ENCODE assay signal across 8 cellular contexts in genomic region chr6:89375427-89375868, GRCh38. TPM values are rescaled to one million over a fixed set of nuclear protein-coding genes. Genes with fewer than 3 reads are reported as not detected.
A peak's percentile ranks its signal among the peaks of the same experiment; 100 is the strongest.
DNase-seq lines count a peak whose midpoint lies in the region; ATAC-seq and TF ChIP-seq lines count a peak whose summit lies in the region.

No MANE protein-coding gene starts in this region.

- DNase-seq in CD14-positive monocyte (ENCODE audit: low spot score) = peak; percentile 60
- DNase-seq in NCI-H2196 (lab: John Stamatoyannopoulos, UW; ENCODE audit: unreplicated experiment) = peak; percentile 86
- peak; percentile 41 for DNase-seq in activated CD4-positive, CD25-positive, alpha-beta regulatory T cell treated with anti-CD3 and anti-CD28 coated beads, Interleukin-2, amount 50 U/mL, for 72 hours
- DNase-seq in dermis blood vessel endothelial cell = peak; percentile 37
- peak; percentile 35 for DNase-seq in nephron progenitor cell
- no peak for DNase-seq in RWPE1 (ENCODE audit: low spot score)

- peak; percentile 66 for ATAC-seq in GM19324 (IDR thresholded peaks at IDR 0.05; ENCODE audit: low FRiP score, unreplicated experiment)
- ATAC-seq in HG03159 (IDR thresholded peaks at IDR 0.05; ENCODE audit: unreplicated experiment) = peak; percentile 83

- POLR2A ChIA-PET in RWPE1 (lab: Yijun Ruan, JAX; ENCODE audit: low non-redundant PET) = no interaction called here

- intact Hi-C loops in CD14-positive monocyte (cut with micrococcal nuclease) = no loop called here

- CTCF ChIA-PET in RWPE1 (lab: Yijun Ruan, JAX) = no interaction called here

- peak overlapping the region in 5 of 7 donors; percentile 6 to 90 (median 68) for H3K27ac Mint-ChIP-seq in CD14-positive monocyte
- no peak overlapping the region for H3K27ac Mint-ChIP-seq in nephron progenitor cell

- H3K27ac ChIP-seq in RWPE1 = no peak overlapping the region

- peaks cover 0 to 2% (median 0%) of the 10 kb centered on the region in 7 donors for H3K9me3 Mint-ChIP-seq in CD14-positive monocyte
- no peaks in the 10 kb centered on the region for H3K9me3 Mint-ChIP-seq in nephron progenitor cell

- no peaks in the 10 kb centered on the region for H3K27me3 Mint-ChIP-seq in CD14-positive monocyte (ENCODE audit: low read depth in 3 of 3)
- H3K27me3 Mint-ChIP-seq in nephron progenitor cell (ENCODE audit: low read depth, poor library complexity) = no peaks in the 10 kb centered on the region

- H3K4me3 Mint-ChIP-seq in CD14-positive monocyte (no peak overlapping the region), nephron progenitor cell (no peak overlapping the region)

- H3K36me3 Mint-ChIP-seq in CD14-positive monocyte = peaks cover 3 to 8% of the 10 kb centered on the region in 2 donors
- no peaks in the 10 kb centered on the region for H3K36me3 Mint-ChIP-seq in nephron progenitor cell (ENCODE audit: low read depth)

- H3K4me1 Mint-ChIP-seq in CD14-positive monocyte = peaks cover 66% of the 10 kb centered on the region
- peaks cover 15% of the 10 kb centered on the region for H3K4me1 Mint-ChIP-seq in nephron progenitor cell

- TF ChIP-seq CTCF in CD14-positive monocyte (IDR thresholded peaks at IDR 0.05) (peak; percentile 50), nephron progenitor cell (IDR thresholded peaks at IDR 0.05) (no peak), RWPE1 (conservative IDR thresholded peaks at IDR 0.05; ENCODE audit: low read depth) (no peak)

RNA-seq across cellular contexts. Expression of gene UBE2J1, which starts 22.9 kb away (rescaled TPM):
- 10 to 100 TPM; 44.8 to 80.5 TPM for polyA plus RNA-seq in CD14-positive monocyte
- 48.2 and 65.5 TPM in 2 replicates for total RNA-seq in dermis blood vessel endothelial cell

RNA-seq across cellular contexts. Expression of gene RRAGD, which starts 36.6 kb away (rescaled TPM):
- 1 to 10 TPM; 5.0 to 7.9 TPM for polyA plus RNA-seq in CD14-positive monocyte
- total RNA-seq in dermis blood vessel endothelial cell = 0.51 and 1.2 TPM in 2 replicates

RNA-seq across cellular contexts. Expression of gene ANKRD6, which starts 57.5 kb away (rescaled TPM):
- 1 to 10 TPM in 1 of 2 donors, under 1 TPM in 1; 0.93 to 1.2 TPM for polyA plus RNA-seq in CD14-positive monocyte
- 12.1 and 13.6 TPM in 2 replicates for total RNA-seq in dermis blood vessel endothelial cell
